Comparison of ENCODE assay signal across 21 cellular contexts in the genomic region with DNA sequence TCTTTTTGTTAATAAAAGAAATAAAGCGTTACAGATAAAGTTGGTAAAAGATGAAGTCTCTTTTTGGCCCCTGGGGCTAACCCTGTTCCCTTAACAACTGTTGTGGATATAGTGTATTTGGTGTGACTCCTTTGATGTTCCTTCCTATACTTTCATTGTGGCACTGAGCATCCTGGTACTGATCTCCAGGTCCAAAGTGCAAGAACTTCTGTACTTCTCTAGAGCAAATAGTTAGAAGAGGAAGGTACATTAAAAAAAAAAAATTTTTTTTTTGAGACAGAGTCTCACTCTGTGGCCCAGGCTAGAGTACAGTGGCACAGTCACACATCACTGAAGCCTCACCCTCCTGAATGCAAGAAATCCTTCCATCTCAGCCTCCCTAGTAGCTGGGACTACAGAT.
"Had no signal": no experiment of that assay in that cellular context is flagged by ENCODE, and none has a peak within 500 bp of the region (broad histone marks: within the 10 kb centered on the region; RNA-seq: fewer than 3 reads in every experiment).

No MANE protein-coding gene starts in this region.

- FAIRE-seq: HTR-8/SVneo, RCC 7860 had no signal

- H3K27me3 ChIP-seq: SJSA1 had no signal

- H3K27ac ChIP-seq: HL-60, SJSA1, SK-N-MC had no signal

- DNase-seq: KBM-7, NCI-H1092, NCI-H1105 treated with DMSO at 0.1 percent for 48 hours, NCI-H1417 treated with DMSO at 0.1 percent for 48 hours, NCI-H146, NCI-H1694 treated with DMSO at 0.1 percent for 48 hours, NCI-H1930, NCI-H2081, NCI-H2107, NCI-H2227 treated with DMSO at 0.1 percent for 48 hours, NCI-H524, NCI-H526 treated with DMSO at 0.1 percent for 48 hours, NCI-H748 treated with DMSO at 0.1 percent for 48 hours, Right ventricle myocardium superior, RPMI8226, SIG-M5 had no signal

- H3K4me3 ChIP-seq: SJSA1, SK-N-MC had no signal

- H3K4me1 ChIP-seq: SJSA1 had no signal

- H3K9me3 ChIP-seq: SJSA1 had no signal
